8 cellular contexts compared by ENCODE assay signal in genomic region chr6:114342086-114342825, GRCh38. TPM values are rescaled to one million over a fixed set of nuclear protein-coding genes. Genes with fewer than 3 reads are reported as not detected.
DNase-seq lines count a peak whose midpoint lies in the region; ATAC-seq and TF ChIP-seq lines count a peak whose summit lies in the region.

No MANE protein-coding gene starts in this region.

- H3K27me3 Mint-ChIP-seq in activated CD8-positive, alpha-beta T cell treated with anti-CD3 and anti-CD28 coated beads, Interleukin-2, amount 10 ng/mL, durations not matched to agents 7 days and 5 days (ENCODE audit: low read depth), result peaks cover 44% of the 10 kb centered on the region

- H3K36me3 ChIP-seq in cardiac muscle cell (no peaks in the 10 kb centered on the region), iPS-15b (ENCODE audit: control insufficient read depth, insufficient read depth, low read length) (no peaks in the 10 kb centered on the region), skeletal muscle satellite cell (ENCODE audit: insufficient read depth, low read length) (no peaks in the 10 kb centered on the region)

- H3K4me1 Mint-ChIP-seq in activated CD8-positive, alpha-beta T cell treated with anti-CD3 and anti-CD28 coated beads, Interleukin-2, amount 10 ng/mL, durations not matched to agents 7 days and 5 days (ENCODE audit: low read depth), result no peaks in the 10 kb centered on the region

- CTCF ChIA-PET in activated CD8-positive, alpha-beta T cell treated with anti-CD3 and anti-CD28 coated beads, Interleukin-2, amount 10 ng/mL, durations not matched to agents 7 days and 5 days (lab: Charles Lee), result no interaction called here

- H3K27me3 ChIP-seq in cardiac muscle cell (no peaks in the 10 kb centered on the region), iPS-15b (ENCODE audit: control insufficient read depth, insufficient read depth, low read length) (no peaks in the 10 kb centered on the region), skeletal muscle satellite cell (ENCODE audit: control insufficient read depth, insufficient read depth, low read length) (no peaks in the 10 kb centered on the region)

- no peaks in the 10 kb centered on the region for H3K9me3 Mint-ChIP-seq in activated CD8-positive, alpha-beta T cell treated with anti-CD3 and anti-CD28 coated beads, Interleukin-2, amount 10 ng/mL, durations not matched to agents 7 days and 5 days (ENCODE audit: insufficient read depth)

- H3K4me1 ChIP-seq in cardiac muscle cell (ENCODE audit: low read depth) (peaks cover 3% of the 10 kb centered on the region), iPS-15b (ENCODE audit: control insufficient read depth, insufficient read depth, low read length) (peaks cover 16% of the 10 kb centered on the region), skeletal muscle satellite cell (ENCODE audit: control insufficient read depth, insufficient read depth, low read length) (peaks cover 37% of the 10 kb centered on the region)

- no peak overlapping the region for H3K4me3 Mint-ChIP-seq in activated CD8-positive, alpha-beta T cell treated with anti-CD3 and anti-CD28 coated beads, Interleukin-2, amount 10 ng/mL, durations not matched to agents 7 days and 5 days

- DNase-seq in cardiac muscle cell (ENCODE audit: low read depth in 1 of 2, low spot score in 1 of 2) (peak; percentile 16 to 66), cardiac septum (ENCODE audit: low spot score) (no peak), COLO829 (ENCODE audit: low spot score) (no peak)
- DNase-seq in activated CD8-positive, alpha-beta T cell treated with anti-CD3 and anti-CD28 coated beads, Interleukin-2, amount 10 ng/mL, durations not matched to agents 7 days and 5 days, result no peak
- DNase-seq in activated CD4-positive, alpha-beta T cell treated with anti-CD3 and anti-CD28 coated beads, Interleukin-2, amount 50 U/mL, for 4 hours, result no peak

- peak overlapping the region; percentile 100 for H3K4me2 ChIP-seq in skeletal muscle satellite cell (ENCODE audit: low read length)

- TF ChIP-seq CTCF in cardiac muscle cell (IDR thresholded peaks at IDR 0.05; ENCODE audit: low read depth, low read length), result no peak

- ATAC-seq in activated CD8-positive, alpha-beta T cell treated with anti-CD3 and anti-CD28 coated beads, Interleukin-2, amount 10 ng/mL, durations not matched to agents 7 days and 5 days, result peak; percentile 49
- ATAC-seq in GM21447 (IDR thresholded peaks at IDR 0.05; ENCODE audit: unreplicated experiment), result no peak

- H3K4me3 ChIP-seq in cardiac muscle cell (peak overlapping the region; percentile 50), iPS-15b (ENCODE audit: low read depth, low read length) (peak overlapping the region; percentile 84), skeletal muscle satellite cell (ENCODE audit: low read length) (peak overlapping the region; percentile 84)

- POLR2A ChIA-PET in activated CD8-positive, alpha-beta T cell treated with anti-CD3 and anti-CD28 coated beads, Interleukin-2, amount 10 ng/mL, durations not matched to agents 7 days and 5 days (lab: Charles Lee), result no interaction called here

- no peaks in the 10 kb centered on the region for H3K9me3 ChIP-seq in cardiac muscle cell (ENCODE audit: low read depth)
- no peaks in the 10 kb centered on the region for H3K9me3 ChIP-seq in iPS-15b (ENCODE audit: control insufficient read depth, insufficient read depth, low read length)
- H3K9me3 ChIP-seq in skeletal muscle satellite cell (replicated peaks; ENCODE audit: low read length), result no peaks in the 10 kb centered on the region

- H3K27ac Mint-ChIP-seq in activated CD8-positive, alpha-beta T cell treated with anti-CD3 and anti-CD28 coated beads, Interleukin-2, amount 10 ng/mL, durations not matched to agents 7 days and 5 days, result no peak overlapping the region

- no peak overlapping the region for H3K27ac ChIP-seq in cardiac muscle cell

- no peaks in the 10 kb centered on the region for H3K36me3 Mint-ChIP-seq in activated CD8-positive, alpha-beta T cell treated with anti-CD3 and anti-CD28 coated beads, Interleukin-2, amount 10 ng/mL, durations not matched to agents 7 days and 5 days (ENCODE audit: low read depth)

- H3K9ac ChIP-seq in iPS-15b (ENCODE audit: low read depth, low read length) (peak overlapping the region; percentile 86), skeletal muscle satellite cell (ENCODE audit: low read depth, low read length) (peak overlapping the region; percentile 68)

- intact Hi-C loops in cardiac septum (cut with DNase I), result no loop called here

RNA-seq across cellular contexts. Expression of gene HS3ST5, which starts 0.6 kb away (rescaled TPM):
- total RNA-seq in cardiac muscle cell (2.2 and 2.4 TPM in 2 replicates), cardiac septum (0.11 TPM)
- polyA plus RNA-seq in cardiac muscle cell, result 4.1 and 5.6 TPM in 2 replicates
- total RNA-seq in activated CD8-positive, alpha-beta T cell treated with anti-CD3 and anti-CD28 coated beads, Interleukin-2, amount 10 ng/mL, durations not matched to agents 7 days and 5 days, result not detected
- not detected in 2 replicates for total RNA-seq in skeletal muscle satellite cell (2012; rRNA removed)

Comparison
In these comparisons a context has a peak if more than half of its experiments do, and no peak if none do; other contexts are left out.
1. DNase-seq: peak in cardiac muscle cell (2 of 2); none in cardiac septum (single experiment), activated CD8-positive, alpha-beta T cell treated with anti-CD3 and anti-CD28 coated beads, Interleukin-2, amount 10 ng/mL, durations not matched to agents 7 days and 5 days (single experiment), COLO829 (single experiment) and activated CD4-positive, alpha-beta T cell treated with anti-CD3 and anti-CD28 coated beads, Interleukin-2, amount 50 U/mL, for 4 hours (0 of 2).
2. Peak in every context shown above with its lines, with median percentiles within 50 percentile points of each other: H3K4me3 ChIP-seq.